ENCODE assay signal across 11 cellular contexts in genomic region chr2:159710601-159711180, GRCh38. TPM values are rescaled to one million over a fixed set of nuclear protein-coding genes. Genes with fewer than 3 reads are reported as not detected.
DNase-seq lines count a peak whose midpoint lies in the region; ATAC-seq and TF ChIP-seq lines count a peak whose summit lies in the region.
"Had no signal": no experiment of that assay in that cellular context is flagged by ENCODE, and none has a peak within 500 bp of the region (broad histone marks: within the 10 kb centered on the region; RNA-seq: fewer than 3 reads in every experiment).

No MANE protein-coding gene starts in this region.

- H3K27ac ChIP-seq in neural progenitor cell (no peak overlapping the region), SJCRH30 (no peak overlapping the region)

- no peak for ATAC-seq in HG03520 (IDR thresholded peaks at IDR 0.05; ENCODE audit: unreplicated experiment)

- H3K4me2 ChIP-seq in neural progenitor cell = peak overlapping the region; percentile 85

- peaks cover 7% of the 10 kb centered on the region for H3K36me3 ChIP-seq in neural progenitor cell
- H3K36me3 ChIP-seq in SJCRH30 = peaks cover 9% of the 10 kb centered on the region

- H3K4me3 Mint-ChIP-seq in neural progenitor cell = no peak overlapping the region

- H3K4me1 ChIP-seq in neural progenitor cell (peaks cover 20% of the 10 kb centered on the region), SJCRH30 (no peaks in the 10 kb centered on the region)

- TF ChIP-seq CTCF in cardiac fibroblast (IDR thresholded peaks at IDR 0.05; ENCODE audit: low read depth, low read length) (no peak), neural progenitor cell (IDR thresholded peaks at IDR 0.05) (no peak)

- no peaks in the 10 kb centered on the region for H3K9me3 ChIP-seq in neural progenitor cell (ENCODE audit: low read depth)
- no peaks in the 10 kb centered on the region for H3K9me3 ChIP-seq in SJCRH30 (replicated peaks)

- H3K9me3 Mint-ChIP-seq in neural progenitor cell = no peaks in the 10 kb centered on the region
- H3K9me3 Mint-ChIP-seq: central memory CD8-positive, alpha-beta T cell had no signal

- H3K9ac ChIP-seq in neural progenitor cell = no peak overlapping the region

- H3K27me3 ChIP-seq in neural progenitor cell (no peaks in the 10 kb centered on the region), SJCRH30 (no peaks in the 10 kb centered on the region)

- H3K4me3 ChIP-seq in cardiac fibroblast (replicated peaks in 1 of 2; ENCODE audit: low read depth in 2 of 2, low read length in 2 of 2) (peak overlapping the region in 1 of 2 donors; percentile 99), neural progenitor cell (no peak overlapping the region), SJCRH30 (no peak overlapping the region)

- H4K20me1 ChIP-seq in neural progenitor cell (ENCODE audit: low read depth) = peaks cover 28% of the 10 kb centered on the region

- H2AFZ ChIP-seq in neural progenitor cell (replicated peaks) = no peak overlapping the region

- peaks cover 12% of the 10 kb centered on the region for H3K36me3 Mint-ChIP-seq in neural progenitor cell

- H3K4me1 Mint-ChIP-seq in neural progenitor cell = peaks cover 28% of the 10 kb centered on the region

- DNase-seq in EL = peak; percentile 52
- DNase-seq in MV-4-11 (lab: John Stamatoyannopoulos, UW) = peak; percentile 38
- peak; percentile 69 to 73 for DNase-seq in cardiac fibroblast (ENCODE audit: low read depth in 2 of 2)
- no peak for DNase-seq in neural progenitor cell (ENCODE audit: low spot score)
- DNase-seq in NCI-H187 treated with DMSO at 0.1 percent for 48 hours (lab: John Stamatoyannopoulos, UW) = no peak
- no peak for DNase-seq in foreskin melanocyte
- DNase-seq in SJCRH30 = no peak
- DNase-seq: NCI-H1436 treated with DMSO at 0.1 percent for 48 hours; stimulated activated CD4-positive, alpha-beta T cell treated with anti-CD3 and anti-CD28 coated beads, Interleukin-4, amount 100 ng/mL, for 24 hours had no signal

- no peak overlapping the region for H3K27ac Mint-ChIP-seq in neural progenitor cell

- peaks cover 47% of the 10 kb centered on the region for H3K79me2 ChIP-seq in neural progenitor cell (ENCODE audit: low read depth)

- H3F3A ChIP-seq in neural progenitor cell (ENCODE audit: low read depth) = peaks cover 14% of the 10 kb centered on the region

- H3K27me3 Mint-ChIP-seq in neural progenitor cell (ENCODE audit: insufficient read depth, low read depth) = peaks cover 3% of the 10 kb centered on the region
- H3K27me3 Mint-ChIP-seq: central memory CD8-positive, alpha-beta T cell had no signal

RNA-seq across cellular contexts. Expression of gene MARCHF7, which starts 1.6 kb away (rescaled TPM):
- 232 and 394 TPM in 2 replicates for total RNA-seq in neural progenitor cell (ENCODE audit: low replicate concordance)
- 116 and 121 TPM in 2 replicates for total RNA-seq in SJCRH30 (2014; rRNA removed; shearing (Covaris generic))

Comparison
In these comparisons a context has a peak if more than half of its experiments do, and no peak if none do; other contexts are left out.
1. DNase-seq: peak in EL (single experiment), MV-4-11 (single experiment) and cardiac fibroblast (2 of 2); none in neural progenitor cell (single experiment), NCI-H187 treated with DMSO at 0.1 percent for 48 hours (single experiment), foreskin melanocyte (single experiment) and SJCRH30 (0 of 2).